Comparison of ENCODE assay signal across 9 cellular contexts in the genomic region with DNA sequence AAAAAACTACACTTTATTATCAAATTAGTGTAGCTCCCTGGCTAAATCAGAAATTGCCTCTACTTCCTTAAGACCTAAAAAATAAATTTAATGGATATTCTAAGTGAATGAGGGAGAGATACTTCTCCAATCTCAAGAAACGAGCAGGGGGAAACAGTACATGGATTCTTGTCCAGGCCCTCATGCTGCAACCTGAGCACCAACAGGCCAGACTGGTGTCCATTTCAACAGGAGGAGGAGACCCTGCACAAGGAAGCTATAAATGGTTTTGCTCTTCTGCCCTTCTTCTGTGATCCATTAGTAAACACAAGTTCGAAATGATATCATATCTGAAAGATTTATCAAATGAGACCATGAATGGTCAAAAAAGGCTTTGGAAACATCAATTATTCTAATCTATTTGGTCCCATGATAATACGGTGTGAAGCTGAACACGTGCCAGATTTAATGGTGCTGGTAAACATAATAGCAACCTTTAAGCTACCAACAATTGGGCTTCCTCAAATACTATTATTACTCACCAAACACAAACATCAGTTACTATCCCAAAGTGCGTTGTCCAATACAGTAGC.
DNase-seq lines count a peak whose midpoint lies in the region; ATAC-seq and TF ChIP-seq lines count a peak whose summit lies in the region.
"Had no signal": no experiment of that assay in that cellular context is flagged by ENCODE, and none has a peak within 500 bp of the region (broad histone marks: within the 10 kb centered on the region; RNA-seq: fewer than 3 reads in every experiment).

No MANE protein-coding gene starts in this region.

- 55% methylated on average over 5 of the region's 5 CpGs for WGBS in hepatocyte (ENCODE audit: low lambda C conversion rate, missing lambda C conversion rate)

- no peaks in the 10 kb centered on the region for H4K20me1 ChIP-seq in GM23338 (replicated peaks; ENCODE audit: insufficient read depth)
- no peaks in the 10 kb centered on the region for H4K20me1 ChIP-seq in hepatocyte (ENCODE audit: insufficient read depth, poor library complexity, severe bottlenecking)

- TF ChIP-seq CTCF in A673 (conservative IDR thresholded peaks at IDR 0.05; ENCODE audit: low read depth, low read length) = no peak
- TF ChIP-seq CTCF in GM23338 (conservative IDR thresholded peaks at IDR 0.05; ENCODE audit: low read depth in 2 of 2) = no peak
- TF ChIP-seq CTCF in hepatocyte (IDR thresholded peaks at IDR 0.05; ENCODE audit: poor library complexity) = no peak

- CTCF ChIA-PET in A673 (lab: Charles Lee) = interaction anchor here (0.7 to 1.4 kb wide), 2 partner anchors 11 to 44 kb away, joined by 3 to 7 read pairs; no protein-coding TSS in a partner anchor

- H3K36me3 Mint-ChIP-seq in GM23338 (ENCODE audit: low read depth) = no peaks in the 10 kb centered on the region; the same call in 2 of the 3 replicates

- H3K79me2 ChIP-seq in GM23338 (replicated peaks; ENCODE audit: insufficient read depth) (peaks cover 16% of the 10 kb centered on the region), hepatocyte (peaks cover 64% of the 10 kb centered on the region)

- POLR2A ChIA-PET in A673 (lab: Charles Lee; ENCODE audit: low non-redundant PET) = no interaction called here

- peaks cover 50% of the 10 kb centered on the region for H3K4me1 Mint-ChIP-seq in GM23338

- no TSS peak for BruUV-seq in A673 (replicated peaks; lab: Mats Ljungman, UMichigan)

- H3K4me2 ChIP-seq in GM23338 = no peak overlapping the region
- H3K4me2 ChIP-seq in hepatocyte = peak overlapping the region; percentile 79

- H3K36me3 ChIP-seq in A673 (ENCODE audit: insufficient read depth, low read length, poor library complexity, severe bottlenecking) (no peaks in the 10 kb centered on the region), GM23338 (ENCODE audit: insufficient read depth) (no peaks in the 10 kb centered on the region), SJCRH30 (peaks cover 26% of the 10 kb centered on the region), hepatocyte (replicated peaks; ENCODE audit: insufficient read depth, low read depth) (no peaks in the 10 kb centered on the region)
- H3K36me3 ChIP-seq: sigmoid colon had no signal

- H3K27ac ChIP-seq in A673 (ENCODE audit: low read depth, low read length, poor library complexity, severe bottlenecking) (peak overlapping the region; percentile 83), GM23338 (ENCODE audit: low read depth) (no peak overlapping the region; the same call in 1 of the 2 replicates), SJCRH30 (peak overlapping the region; percentile 98), hepatocyte (peak overlapping the region; percentile 97)

- peaks cover 4% of the 10 kb centered on the region for H3K27me3 Mint-ChIP-seq in GM23338 (ENCODE audit: insufficient read depth, low read depth, poor library complexity)

- no peaks in the 10 kb centered on the region for H3K9me3 Mint-ChIP-seq in GM23338

- H3K9me3 ChIP-seq in A673 (ENCODE audit: low read depth, low read length, poor library complexity, severe bottlenecking) (no peaks in the 10 kb centered on the region), SJCRH30 (replicated peaks) (no peaks in the 10 kb centered on the region), hepatocyte (ENCODE audit: low read depth) (no peaks in the 10 kb centered on the region)
- H3K9me3 ChIP-seq: sigmoid colon had no signal

- H3K4me3 ChIP-seq in A673 (ENCODE audit: low read depth, low read length, poor library complexity, severe bottlenecking) = peak overlapping the region; percentile 64
- no peak overlapping the region for H3K4me3 ChIP-seq in GM23338
- peak overlapping the region; percentile 77 for H3K4me3 ChIP-seq in SJCRH30
- peak overlapping the region; percentile 47 for H3K4me3 ChIP-seq in hepatocyte

- peaks cover 31% of the 10 kb centered on the region for H3K4me1 ChIP-seq in A673 (ENCODE audit: insufficient read depth, low read length, poor library complexity, severe bottlenecking)
- H3K4me1 ChIP-seq in GM23338 (ENCODE audit: insufficient read depth) = peaks cover 39% of the 10 kb centered on the region
- peaks cover 24% of the 10 kb centered on the region for H3K4me1 ChIP-seq in SJCRH30
- H3K4me1 ChIP-seq in hepatocyte (ENCODE audit: insufficient read depth) = peaks cover 7% of the 10 kb centered on the region

- no peaks in the 10 kb centered on the region for H3K27me3 ChIP-seq in A673 (replicated peaks; ENCODE audit: insufficient read depth, low read depth, low read length, poor library complexity)
- H3K27me3 ChIP-seq in GM23338 (ENCODE audit: insufficient read depth) = no peaks in the 10 kb centered on the region
- H3K27me3 ChIP-seq in SJCRH30 = no peaks in the 10 kb centered on the region
- no peaks in the 10 kb centered on the region for H3K27me3 ChIP-seq in hepatocyte
- H3K27me3 ChIP-seq: sigmoid colon had no signal

- no peak overlapping the region for H3K4me3 Mint-ChIP-seq in GM23338

- no peaks in the 10 kb centered on the region for H3K9me2 ChIP-seq in GM23338 (ENCODE audit: insufficient read depth)
- no peaks in the 10 kb centered on the region for H3K9me2 ChIP-seq in hepatocyte (replicated peaks; ENCODE audit: insufficient read depth)

- H3K27ac Mint-ChIP-seq in GM23338 = 0 out of 2 replicates have a peak overlapping the region, but pooled peaks have one; percentile 35

- no peaks in the 10 kb centered on the region for H3F3A ChIP-seq in GM23338 (replicated peaks; ENCODE audit: low read depth)

- no peak for DNase-seq in A673 (ENCODE audit: low spot score)
- DNase-seq in GM23338 (ENCODE audit: low spot score) = no peak
- DNase-seq in SJCRH30 = peak; percentile 52 to 76
- no peak for DNase-seq in hepatocyte (ENCODE audit: low spot score)
- DNase-seq in posterior cingulate gyrus = no peak
- DNase-seq in effector CD4-positive, alpha-beta T cell = no peak
- DNase-seq in activated T-cell treated with anti-CD3 and anti-CD28 coated beads, Interleukin-2, amount 50 U/mL, for 1 hour = no peak
- DNase-seq: sigmoid colon had no signal

- ATAC-seq in GM23338 (no peak), GM21515 (IDR thresholded peaks at IDR 0.05; ENCODE audit: unreplicated experiment) (no peak)

- intact Hi-C loops in A673 (cut with micrococcal nuclease; ENCODE audit: unreplicated experiment) (no loop called here), posterior cingulate gyrus (cut with DNase I) (loop anchor here (5.0 kb wide), 1 partner anchor 51 kb away; no protein-coding TSS in a partner anchor)

- H2AFZ ChIP-seq in GM23338 = no peak overlapping the region
- no peak overlapping the region for H2AFZ ChIP-seq in hepatocyte

TF ChIP-seq in GM23338, 12 proteins besides CTCF, POLR2A, EP300 and RAD21 (continues in another document):
- TF ChIP-seq ZNF114 (CRISPR knock-in tag; IDR thresholded peaks at IDR 0.05) (no peak), EZH2 (IDR thresholded peaks at IDR 0.05; ENCODE audit: low read depth, unreplicated experiment) (no peak), REST (IDR thresholded peaks at IDR 0.05; ENCODE audit: unreplicated experiment) (no peak), EZH2phosphoT487 (IDR thresholded peaks at IDR 0.05; ENCODE audit: unreplicated experiment) (no peak)
- TF ChIP-seq, protein P1, sequence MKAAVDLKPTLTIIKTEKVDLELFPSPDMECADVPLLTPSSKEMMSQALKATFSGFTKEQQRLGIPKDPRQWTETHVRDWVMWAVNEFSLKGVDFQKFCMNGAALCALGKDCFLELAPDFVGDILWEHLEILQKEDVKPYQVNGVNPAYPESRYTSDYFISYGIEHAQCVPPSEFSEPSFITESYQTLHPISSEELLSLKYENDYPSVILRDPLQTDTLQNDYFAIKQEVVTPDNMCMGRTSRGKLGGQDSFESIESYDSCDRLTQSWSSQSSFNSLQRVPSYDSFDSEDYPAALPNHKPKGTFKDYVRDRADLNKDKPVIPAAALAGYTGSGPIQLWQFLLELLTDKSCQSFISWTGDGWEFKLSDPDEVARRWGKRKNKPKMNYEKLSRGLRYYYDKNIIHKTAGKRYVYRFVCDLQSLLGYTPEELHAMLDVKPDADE (IDR thresholded peaks at IDR 0.05) = no peak

Comparison
In these comparisons a context has a peak if more than half of its experiments do, and no peak if none do; other contexts are left out.
1. DNase-seq: peak in SJCRH30 (2 of 2); none in A673 (single experiment), GM23338 (single experiment), hepatocyte (single experiment), posterior cingulate gyrus (0 of 10), effector CD4-positive, alpha-beta T cell (single experiment) and activated T-cell treated with anti-CD3 and anti-CD28 coated beads, Interleukin-2, amount 50 U/mL, for 1 hour (single experiment).